34 cellular contexts compared by ENCODE assay signal in genomic region chr5:174252121-174252520, GRCh38.
"Had no signal": no experiment of that assay in that cellular context is flagged by ENCODE, and none has a peak within 500 bp of the region (broad histone marks: within the 10 kb centered on the region; RNA-seq: fewer than 3 reads in every experiment).

No MANE protein-coding gene starts in this region.

- H3K4me3 ChIP-seq: MG63 had no signal

- H3K4me2 ChIP-seq: KMS-11 had no signal

- H3K36me3 ChIP-seq: MG63 had no signal

- H3K9ac ChIP-seq: KMS-11 had no signal

- H3K27ac ChIP-seq: KMS-11 had no signal

- DNase-seq: Karpas-422, Kasumi-1, MG63, MM.1S, MV-4-11, NCI-H1048, NCI-H1092, NCI-H1092 treated with DMSO at 0.1 percent for 48 hours, NCI-H1105, NCI-H1105 treated with DMSO at 0.1 percent for 48 hours, NCI-H1417, NCI-H1417 treated with DMSO at 0.1 percent for 48 hours, NCI-H1436, NCI-H1436 treated with DMSO at 0.1 percent for 48 hours, NCI-H146, NCI-H1694, NCI-H1694 treated with DMSO at 0.1 percent for 48 hours, NCI-H187, NCI-H187 treated with DMSO at 0.1 percent for 48 hours, NCI-H1930, NCI-H2029, NCI-H2029 treated with DMSO at 0.1 percent for 48 hours, NCI-H2081, NCI-H2081 treated with DMSO at 0.1 percent for 48 hours, NCI-H2107, NCI-H2171, NCI-H2171 treated with DMSO at 0.1 percent for 48 hours, NCI-H2227 treated with DMSO at 0.1 percent for 48 hours, NCI-H226, NCI-H345, NCI-H446, NCI-H446 treated with DMSO at 0.1 percent for 48 hours, NCI-H510A had no signal

- H3K9me3 ChIP-seq: MG63 had no signal
